In the genomic region with DNA sequence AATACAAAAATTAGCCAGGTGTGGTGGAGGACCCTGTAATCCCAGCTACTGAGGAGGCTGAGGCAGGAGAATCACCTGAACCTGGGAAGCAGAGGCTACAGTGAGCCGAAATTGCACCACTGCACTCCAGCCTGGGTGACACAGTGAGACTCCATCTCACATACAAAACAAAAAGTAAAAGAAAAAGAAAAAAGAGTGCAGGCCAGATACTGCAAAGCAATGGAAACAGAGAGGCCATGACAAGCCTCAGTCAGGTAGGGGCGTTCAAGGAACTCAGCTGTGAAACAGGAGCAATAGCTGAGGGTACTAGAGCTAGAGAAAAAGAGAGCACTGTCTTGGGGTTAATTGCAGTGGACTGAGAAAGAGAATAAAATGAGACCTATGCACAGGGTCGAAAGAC, we compare ENCODE assay signal across 23 cellular contexts. TPM values are rescaled to one million over a fixed set of nuclear protein-coding genes. Genes with fewer than 3 reads are reported as not detected.
DNase-seq lines count a peak whose midpoint lies in the region; ATAC-seq and TF ChIP-seq lines count a peak whose summit lies in the region.
"Had no signal": no experiment of that assay in that cellular context is flagged by ENCODE, and none has a peak within 500 bp of the region (broad histone marks: within the 10 kb centered on the region; RNA-seq: fewer than 3 reads in every experiment).

No MANE protein-coding gene starts in this region.

- H4K20me1 ChIP-seq in GM23338 (replicated peaks; ENCODE audit: insufficient read depth), result no peaks in the 10 kb centered on the region

- no peaks in the 10 kb centered on the region for H3K27me3 ChIP-seq in GM23338 (ENCODE audit: insufficient read depth)
- H3K27me3 ChIP-seq: BE2C had no signal

- DNase-seq in activated CD8-positive, alpha-beta T cell treated with anti-CD3 and anti-CD28 coated beads, Interleukin-2, amount 10 ng/mL, durations not matched to agents 7 days and 5 days, result no peak
- DNase-seq in activated CD8-positive, alpha-beta T cell treated with anti-CD3 and anti-CD28 coated beads for 36 hours, result no peak
- no peak for DNase-seq in GM23338 (ENCODE audit: low spot score)
- DNase-seq in activated T-helper 1 cell treated with anti-CD3 and anti-CD28 coated beads, Interleukin-12 subunit alpha, Interleukin-12 subunit beta, Interleukin-2, Interleukin-4 antibody, amounts not matched to agents 30 ng/mL and 10 ng/mL and 1 ng/mL, durations not matched to agents 14 hours and 24 hours and 36 hours (ENCODE audit: low spot score), result no peak
- DNase-seq: ACHN; BE2C; C1 segment of cervical spinal cord; CD4-positive, CD25-positive, alpha-beta regulatory T cell; CD8-positive, alpha-beta memory T cell; COR-L47; DMS 273 treated with DMSO at 0.1 percent for 48 hours; DMS53; DND-41; EL; GOT3; H9; IMR-90 had no signal

- H3K4me2 ChIP-seq in GM23338, result no peak overlapping the region

- no peak overlapping the region for H3K4me3 Mint-ChIP-seq in activated CD8-positive, alpha-beta T cell treated with anti-CD3 and anti-CD28 coated beads, Interleukin-2, amount 10 ng/mL, durations not matched to agents 7 days and 5 days
- no peak overlapping the region for H3K4me3 Mint-ChIP-seq in activated CD8-positive, alpha-beta T cell treated with anti-CD3 and anti-CD28 coated beads for 36 hours
- H3K4me3 Mint-ChIP-seq in GM23338, result no peak overlapping the region
- no peak overlapping the region for H3K4me3 Mint-ChIP-seq in activated T-helper 1 cell treated with anti-CD3 and anti-CD28 coated beads, Interleukin-12 subunit alpha, Interleukin-12 subunit beta, Interleukin-2, Interleukin-4 antibody, amounts not matched to agents 30 ng/mL and 10 ng/mL and 1 ng/mL, durations not matched to agents 14 hours and 24 hours and 36 hours
- H3K4me3 Mint-ChIP-seq: CD4-positive, CD25-positive, alpha-beta regulatory T cell; CD8-positive, alpha-beta memory T cell; H9 had no signal

- H3K9me3 Mint-ChIP-seq in activated CD8-positive, alpha-beta T cell treated with anti-CD3 and anti-CD28 coated beads, Interleukin-2, amount 10 ng/mL, durations not matched to agents 7 days and 5 days (ENCODE audit: insufficient read depth), result no peaks in the 10 kb centered on the region
- H3K9me3 Mint-ChIP-seq in activated CD8-positive, alpha-beta T cell treated with anti-CD3 and anti-CD28 coated beads for 36 hours, result no peaks in the 10 kb centered on the region
- H3K9me3 Mint-ChIP-seq in GM23338, result no peaks in the 10 kb centered on the region
- peaks cover 5% of the 10 kb centered on the region for H3K9me3 Mint-ChIP-seq in activated T-helper 1 cell treated with anti-CD3 and anti-CD28 coated beads, Interleukin-12 subunit alpha, Interleukin-12 subunit beta, Interleukin-2, Interleukin-4 antibody, amounts not matched to agents 30 ng/mL and 10 ng/mL and 1 ng/mL, durations not matched to agents 14 hours and 24 hours and 36 hours
- H3K9me3 Mint-ChIP-seq: H9 had no signal

- H3K36me3 ChIP-seq in GM23338 (ENCODE audit: insufficient read depth), result no peaks in the 10 kb centered on the region
- H3K36me3 ChIP-seq: BE2C had no signal

- H3K27ac Mint-ChIP-seq in activated CD8-positive, alpha-beta T cell treated with anti-CD3 and anti-CD28 coated beads, Interleukin-2, amount 10 ng/mL, durations not matched to agents 7 days and 5 days, result peak overlapping the region; percentile 37
- H3K27ac Mint-ChIP-seq in activated CD8-positive, alpha-beta T cell treated with anti-CD3 and anti-CD28 coated beads for 36 hours, result no peak overlapping the region
- no peak overlapping the region for H3K27ac Mint-ChIP-seq in GM23338
- peak overlapping the region; percentile 5 for H3K27ac Mint-ChIP-seq in activated T-helper 1 cell treated with anti-CD3 and anti-CD28 coated beads, Interleukin-12 subunit alpha, Interleukin-12 subunit beta, Interleukin-2, Interleukin-4 antibody, amounts not matched to agents 30 ng/mL and 10 ng/mL and 1 ng/mL, durations not matched to agents 14 hours and 24 hours and 36 hours
- H3K27ac Mint-ChIP-seq: H9 had no signal

- intact Hi-C loops in activated CD8-positive, alpha-beta T cell treated with anti-CD3 and anti-CD28 coated beads for 36 hours (cut with micrococcal nuclease), result no loop called here
- intact Hi-C loops in activated T-helper 1 cell treated with anti-CD3 and anti-CD28 coated beads, Interleukin-12 subunit alpha, Interleukin-12 subunit beta, Interleukin-2, Interleukin-4 antibody, amounts not matched to agents 30 ng/mL and 10 ng/mL and 1 ng/mL, durations not matched to agents 14 hours and 24 hours and 36 hours (cut with micrococcal nuclease), result no loop called here

- peaks cover 12% of the 10 kb centered on the region; the same call in 1 of the 2 replicates for H3K9me2 ChIP-seq in GM23338 (ENCODE audit: insufficient read depth)

- H3K36me3 Mint-ChIP-seq in activated CD8-positive, alpha-beta T cell treated with anti-CD3 and anti-CD28 coated beads, Interleukin-2, amount 10 ng/mL, durations not matched to agents 7 days and 5 days (ENCODE audit: low read depth), result peaks cover 18% of the 10 kb centered on the region
- peaks cover 1% of the 10 kb centered on the region for H3K36me3 Mint-ChIP-seq in activated CD8-positive, alpha-beta T cell treated with anti-CD3 and anti-CD28 coated beads for 36 hours (ENCODE audit: low read depth)
- no peaks in the 10 kb centered on the region; the same call in 2 of the 3 replicates for H3K36me3 Mint-ChIP-seq in GM23338 (ENCODE audit: low read depth)
- H3K36me3 Mint-ChIP-seq in activated T-helper 1 cell treated with anti-CD3 and anti-CD28 coated beads, Interleukin-12 subunit alpha, Interleukin-12 subunit beta, Interleukin-2, Interleukin-4 antibody, amounts not matched to agents 30 ng/mL and 10 ng/mL and 1 ng/mL, durations not matched to agents 14 hours and 24 hours and 36 hours (ENCODE audit: low read depth), result peaks cover 20% of the 10 kb centered on the region

- no peak for TF ChIP-seq CTCF in activated CD8-positive, alpha-beta T cell treated with anti-CD3 and anti-CD28 coated beads for 36 hours (IDR thresholded peaks at IDR 0.05)
- no peak for TF ChIP-seq CTCF in GM23338 (conservative IDR thresholded peaks at IDR 0.05; ENCODE audit: low read depth in 2 of 2)

- H3K4me1 Mint-ChIP-seq in activated CD8-positive, alpha-beta T cell treated with anti-CD3 and anti-CD28 coated beads, Interleukin-2, amount 10 ng/mL, durations not matched to agents 7 days and 5 days (ENCODE audit: low read depth), result peaks cover 26% of the 10 kb centered on the region
- H3K4me1 Mint-ChIP-seq in activated CD8-positive, alpha-beta T cell treated with anti-CD3 and anti-CD28 coated beads for 36 hours (ENCODE audit: low read depth), result peaks cover 7% of the 10 kb centered on the region
- peaks cover 7% of the 10 kb centered on the region; the same call in 2 of the 3 replicates for H3K4me1 Mint-ChIP-seq in GM23338
- H3K4me1 Mint-ChIP-seq in activated T-helper 1 cell treated with anti-CD3 and anti-CD28 coated beads, Interleukin-12 subunit alpha, Interleukin-12 subunit beta, Interleukin-2, Interleukin-4 antibody, amounts not matched to agents 30 ng/mL and 10 ng/mL and 1 ng/mL, durations not matched to agents 14 hours and 24 hours and 36 hours (ENCODE audit: low read depth), result peaks cover 69% of the 10 kb centered on the region

- H3K4me1 ChIP-seq in GM23338 (ENCODE audit: insufficient read depth), result no peaks in the 10 kb centered on the region
- H3K4me1 ChIP-seq: BE2C had no signal

- ATAC-seq in activated CD8-positive, alpha-beta T cell treated with anti-CD3 and anti-CD28 coated beads, Interleukin-2, amount 10 ng/mL, durations not matched to agents 7 days and 5 days, result no peak
- no peak for ATAC-seq in activated CD8-positive, alpha-beta T cell treated with anti-CD3 and anti-CD28 coated beads for 36 hours
- ATAC-seq in GM18498 (IDR thresholded peaks at IDR 0.05; ENCODE audit: unreplicated experiment), result peak; percentile 52
- no peak for ATAC-seq in GM23338
- ATAC-seq in HG02938 (IDR thresholded peaks at IDR 0.05; ENCODE audit: unreplicated experiment), result no peak
- ATAC-seq in HG02759 (IDR thresholded peaks at IDR 0.05; ENCODE audit: unreplicated experiment), result no peak
- ATAC-seq: GM12878, K562 had no signal

- H3K27me3 Mint-ChIP-seq in activated CD8-positive, alpha-beta T cell treated with anti-CD3 and anti-CD28 coated beads, Interleukin-2, amount 10 ng/mL, durations not matched to agents 7 days and 5 days (ENCODE audit: low read depth), result no peaks in the 10 kb centered on the region
- no peaks in the 10 kb centered on the region for H3K27me3 Mint-ChIP-seq in activated CD8-positive, alpha-beta T cell treated with anti-CD3 and anti-CD28 coated beads for 36 hours
- H3K27me3 Mint-ChIP-seq in GM23338 (ENCODE audit: insufficient read depth, low read depth, poor library complexity), result peaks cover 10% of the 10 kb centered on the region
- H3K27me3 Mint-ChIP-seq in activated T-helper 1 cell treated with anti-CD3 and anti-CD28 coated beads, Interleukin-12 subunit alpha, Interleukin-12 subunit beta, Interleukin-2, Interleukin-4 antibody, amounts not matched to agents 30 ng/mL and 10 ng/mL and 1 ng/mL, durations not matched to agents 14 hours and 24 hours and 36 hours (ENCODE audit: insufficient read depth), result no peaks in the 10 kb centered on the region
- H3K27me3 Mint-ChIP-seq: CD4-positive, CD25-positive, alpha-beta regulatory T cell; CD8-positive, alpha-beta memory T cell had no signal

- CTCF ChIA-PET in activated CD8-positive, alpha-beta T cell treated with anti-CD3 and anti-CD28 coated beads, Interleukin-2, amount 10 ng/mL, durations not matched to agents 7 days and 5 days (lab: Charles Lee), result interaction anchor here (1.0 kb wide), 1 partner anchor 17 kb away, joined by 3 read pairs; no protein-coding TSS in a partner anchor
- CTCF ChIA-PET in activated CD8-positive, alpha-beta T cell treated with anti-CD3 and anti-CD28 coated beads for 36 hours (lab: Charles Lee), result interaction anchor here (0.6 kb wide), 1 partner anchor 975 kb away, joined by 3 read pairs; no protein-coding TSS in a partner anchor

- H2AFZ ChIP-seq in GM23338, result peak overlapping the region; percentile 80; the same call in 1 of the 2 replicates

- H3F3A ChIP-seq in GM23338 (replicated peaks; ENCODE audit: low read depth), result no peaks in the 10 kb centered on the region

- POLR2A ChIA-PET in activated CD8-positive, alpha-beta T cell treated with anti-CD3 and anti-CD28 coated beads, Interleukin-2, amount 10 ng/mL, durations not matched to agents 7 days and 5 days (lab: Charles Lee), result no interaction called here
- POLR2A ChIA-PET in activated CD8-positive, alpha-beta T cell treated with anti-CD3 and anti-CD28 coated beads for 36 hours (lab: Charles Lee), result interaction anchor here (1.1 to 1.9 kb wide), 2 partner anchors 8 to 13 kb away, joined by 4 read pairs; no protein-coding TSS in a partner anchor

- no peak overlapping the region for H3K4me3 ChIP-seq in GM23338
- H3K4me3 ChIP-seq: GM12878, K562 had no signal

- H3K27ac ChIP-seq in GM23338 (ENCODE audit: low read depth), result no peak overlapping the region

- H3K79me2 ChIP-seq in GM23338 (replicated peaks; ENCODE audit: insufficient read depth), result no peaks in the 10 kb centered on the region

RNA-seq across cellular contexts. Expression of gene TIMD4, which starts 56.2 kb away (rescaled TPM):
- 1 to 10 TPM; 2.7 to 4.0 TPM for total RNA-seq in activated CD8-positive, alpha-beta T cell treated with anti-CD3 and anti-CD28 coated beads, Interleukin-2, amount 10 ng/mL, durations not matched to agents 7 days and 5 days
- 1 to 10 TPM in 1 of 2 experiments, under 1 TPM in 1; 0.83 to 1.2 TPM for total RNA-seq in activated CD8-positive, alpha-beta T cell treated with anti-CD3 and anti-CD28 coated beads for 36 hours
- total RNA-seq in GM23338 (2014; rRNA removed; shearing (Covaris generic)), result not detected in 2 replicates
- not detected in 2 replicates for polyA plus RNA-seq in GM23338 (2016; fragmentation: Nextera tagmentation; extraction: Ambion mirVana)
- total RNA-seq in activated T-helper 1 cell treated with anti-CD3 and anti-CD28 coated beads, Interleukin-12 subunit alpha, Interleukin-12 subunit beta, Interleukin-2, Interleukin-4 antibody, amounts not matched to agents 30 ng/mL and 10 ng/mL and 1 ng/mL, durations not matched to agents 14 hours and 24 hours and 36 hours, result 24.5 and 27.3 TPM in 2 replicates
- total RNA-seq: G401, H9, IMR-90, K562 had no signal
- polyA plus RNA-seq: IMR-90, K562 had no signal

RNA-seq across cellular contexts. Expression of gene PPP1R2B, which starts 56.7 kb away (rescaled TPM):
- under 1 TPM; 0.13 TPM for total RNA-seq in activated CD8-positive, alpha-beta T cell treated with anti-CD3 and anti-CD28 coated beads, Interleukin-2, amount 10 ng/mL, durations not matched to agents 7 days and 5 days
- total RNA-seq in activated CD8-positive, alpha-beta T cell treated with anti-CD3 and anti-CD28 coated beads for 36 hours, result under 1 TPM in 1 of 2 experiments, not detected in 1; 0.16 TPM
- total RNA-seq in GM23338 (2014; rRNA removed; shearing (Covaris generic)), result 0.21 TPM in 1 of 2 replicates, not detected in the other
- polyA plus RNA-seq in GM23338 (2016; fragmentation: Nextera tagmentation; extraction: Ambion mirVana), result 0.11 TPM in 1 of 2 replicates, not detected in the other
- 0.39 and 0.86 TPM in 2 replicates for total RNA-seq in activated T-helper 1 cell treated with anti-CD3 and anti-CD28 coated beads, Interleukin-12 subunit alpha, Interleukin-12 subunit beta, Interleukin-2, Interleukin-4 antibody, amounts not matched to agents 30 ng/mL and 10 ng/mL and 1 ng/mL, durations not matched to agents 14 hours and 24 hours and 36 hours
- total RNA-seq: H9, IMR-90, K562 had no signal
- polyA plus RNA-seq: IMR-90 had no signal

Comparison
In these comparisons a context has a peak if more than half of its experiments do, and no peak if none do; other contexts are left out.
1. H3K27ac Mint-ChIP-seq: peak in activated CD8-positive, alpha-beta T cell treated with anti-CD3 and anti-CD28 coated beads, Interleukin-2, amount 10 ng/mL, durations not matched to agents 7 days and 5 days (single experiment) and activated T-helper 1 cell treated with anti-CD3 and anti-CD28 coated beads, Interleukin-12 subunit alpha, Interleukin-12 subunit beta, Interleukin-2, Interleukin-4 antibody, amounts not matched to agents 30 ng/mL and 10 ng/mL and 1 ng/mL, durations not matched to agents 14 hours and 24 hours and 36 hours (single experiment); none in activated CD8-positive, alpha-beta T cell treated with anti-CD3 and anti-CD28 coated beads for 36 hours (single experiment) and GM23338 (single experiment).